26 cellular contexts compared by ENCODE assay signal in genomic region chr11:44467413-44467812, GRCh38.
DNase-seq lines count a peak whose midpoint lies in the region; ATAC-seq and TF ChIP-seq lines count a peak whose summit lies in the region.
"Had no signal": no experiment of that assay in that cellular context is flagged by ENCODE, and none has a peak within 500 bp of the region (broad histone marks: within the 10 kb centered on the region; RNA-seq: fewer than 3 reads in every experiment).

No MANE protein-coding gene starts in this region.

- H3K27ac ChIP-seq in HUES6 (ENCODE audit: low read depth, low read length), result peak overlapping the region; percentile 84; the same call in 1 of the 2 replicates
- H3K27ac ChIP-seq: BLaER1, HL-60 had no signal

- H3K4me3 ChIP-seq in HUES6 (ENCODE audit: low read depth, low read length), result no peak overlapping the region
- H3K4me3 ChIP-seq: BLaER1, GM12878 had no signal

- H3K27me3 ChIP-seq in HUES6 (ENCODE audit: control insufficient read depth, insufficient read depth, low read length), result no peaks in the 10 kb centered on the region
- H3K27me3 ChIP-seq: BLaER1 had no signal

- H3K9ac ChIP-seq in HUES6 (ENCODE audit: low read length), result peak overlapping the region; percentile 52
- H3K9ac ChIP-seq: BLaER1, SK-N-SH had no signal

- no peak for TF ChIP-seq CTCF in osteocyte (IDR thresholded peaks at IDR 0.05)

- TF ChIP-seq POLR2A in erythroblast (IDR thresholded peaks at IDR 0.05; ENCODE audit: low read length), result no peak

- H3K4me1 ChIP-seq in HUES6 (ENCODE audit: control insufficient read depth, insufficient read depth, low read length), result peaks cover 13% of the 10 kb centered on the region
- H3K4me1 ChIP-seq: BLaER1 had no signal

- H3K36me3 Mint-ChIP-seq in osteocyte (ENCODE audit: unreplicated experiment), result no peaks in the 10 kb centered on the region
- H3K36me3 Mint-ChIP-seq in stimulated activated effector memory CD8-positive, alpha-beta T cell treated with anti-CD3 and anti-CD28 coated beads, Interleukin-12 subunit alpha, Interleukin-12 subunit beta, amount 100 ng/mL, for 72 hours, result no peaks in the 10 kb centered on the region

- H3K27me3 Mint-ChIP-seq in osteocyte (ENCODE audit: unreplicated experiment), result peaks cover 20% of the 10 kb centered on the region

- no peak for ATAC-seq in stimulated activated effector memory CD8-positive, alpha-beta T cell treated with anti-CD3 and anti-CD28 coated beads, Interleukin-12 subunit alpha, Interleukin-12 subunit beta, amount 100 ng/mL, for 72 hours
- ATAC-seq: GM12878, HCT116, Panc1 had no signal

- peaks cover 21% of the 10 kb centered on the region for H3K9me3 ChIP-seq in HUES6 (ENCODE audit: control insufficient read depth, insufficient read depth, low read depth, low read length)
- H3K9me3 ChIP-seq: BLaER1, SK-N-SH had no signal

- peaks cover 7% of the 10 kb centered on the region for H3K9me3 Mint-ChIP-seq in osteocyte (ENCODE audit: unreplicated experiment)
- no peaks in the 10 kb centered on the region for H3K9me3 Mint-ChIP-seq in stimulated activated effector memory CD8-positive, alpha-beta T cell treated with anti-CD3 and anti-CD28 coated beads, Interleukin-12 subunit alpha, Interleukin-12 subunit beta, amount 100 ng/mL, for 72 hours
- H3K9me3 Mint-ChIP-seq: CD4-positive, alpha-beta T cell had no signal

- H3K36me3 ChIP-seq in HUES6 (ENCODE audit: control insufficient read depth, insufficient read depth, low read length), result no peaks in the 10 kb centered on the region
- H3K36me3 ChIP-seq: BLaER1 had no signal

- H3K27ac Mint-ChIP-seq in osteocyte (ENCODE audit: unreplicated experiment), result no peak overlapping the region
- no peak overlapping the region for H3K27ac Mint-ChIP-seq in stimulated activated effector memory CD8-positive, alpha-beta T cell treated with anti-CD3 and anti-CD28 coated beads, Interleukin-12 subunit alpha, Interleukin-12 subunit beta, amount 100 ng/mL, for 72 hours
- H3K27ac Mint-ChIP-seq: CD4-positive, alpha-beta T cell had no signal

- H3K4me1 Mint-ChIP-seq in osteocyte (ENCODE audit: unreplicated experiment), result no peaks in the 10 kb centered on the region
- no peaks in the 10 kb centered on the region for H3K4me1 Mint-ChIP-seq in stimulated activated effector memory CD8-positive, alpha-beta T cell treated with anti-CD3 and anti-CD28 coated beads, Interleukin-12 subunit alpha, Interleukin-12 subunit beta, amount 100 ng/mL, for 72 hours

- H3K4me3 Mint-ChIP-seq in osteocyte (ENCODE audit: unreplicated experiment), result no peak overlapping the region
- H3K4me3 Mint-ChIP-seq in stimulated activated effector memory CD8-positive, alpha-beta T cell treated with anti-CD3 and anti-CD28 coated beads, Interleukin-12 subunit alpha, Interleukin-12 subunit beta, amount 100 ng/mL, for 72 hours, result no peak overlapping the region
- H3K4me3 Mint-ChIP-seq: CD4-positive, alpha-beta T cell had no signal

- DNase-seq in ecto neural progenitor cell (ENCODE audit: low spot score), result peak; percentile 61
- peak; percentile 57 for DNase-seq in iPS-NIHi7 (ENCODE audit: extremely low spot score)
- DNase-seq in erythroblast (lab: John Stamatoyannopoulos, UW), result no peak
- DNase-seq in osteocyte (ENCODE audit: extremely low spot score, unreplicated experiment), result no peak
- DNase-seq in A172 (ENCODE audit: low spot score), result no peak
- DNase-seq in stimulated activated effector memory CD8-positive, alpha-beta T cell treated with anti-CD3 and anti-CD28 coated beads, Interleukin-12 subunit alpha, Interleukin-12 subunit beta, amount 100 ng/mL, for 72 hours (ENCODE audit: low spot score in 2 of 2), result no peak
- DNase-seq: ACHN; CD4-positive, alpha-beta T cell; COR-L47; DMS79; IMR-90; MV-4-11; NCI-H1105 treated with DMSO at 0.1 percent for 48 hours; NCI-H2029 treated with DMSO at 0.1 percent for 48 hours; NCI-H226; NCI-H510A treated with DMSO at 0.1 percent for 48 hours; NCI-H774; NK-92 treated with Interleukin-12 subunit alpha and Interleukin-12 subunit beta, amount 100 ng/mL, for 24 hours; SIG-M5; SK-N-SH had no signal

Comparison
In these comparisons a context has a peak if more than half of its experiments do, and no peak if none do; other contexts are left out.
1. DNase-seq: peak in ecto neural progenitor cell (single experiment) and iPS-NIHi7 (single experiment); none in erythroblast (0 of 2), osteocyte (single experiment), A172 (single experiment) and stimulated activated effector memory CD8-positive, alpha-beta T cell treated with anti-CD3 and anti-CD28 coated beads, Interleukin-12 subunit alpha, Interleukin-12 subunit beta, amount 100 ng/mL, for 72 hours (0 of 2).